Comparison of ENCODE assay signal across 1 cellular context in genomic region chr10:95278061-95278988, GRCh38.
TF ChIP-seq lines count a peak whose summit lies in the region.

No MANE protein-coding gene starts in this region.

TF ChIP-seq in HepG2, 621 proteins besides CTCF, POLR2A, EP300 and RAD21 (continued from another document):
- TF ChIP-seq PAXIP1 (CRISPR knock-in tag; conservative IDR thresholded peaks at IDR 0.05) (peak; percentile 87), POGZ (CRISPR knock-in tag; IDR thresholded peaks at IDR 0.05) (no peak), ZSCAN25 (CRISPR knock-in tag; IDR thresholded peaks at IDR 0.05) (no peak), FOXJ3 (CRISPR knock-in tag; IDR thresholded peaks at IDR 0.05; ENCODE audit: borderline replicate concordance) (peak; percentile 88), SOX13 (IDR thresholded peaks at IDR 0.05) (peak; percentile 98), SOX13 (CRISPR knock-in tag; conservative IDR thresholded peaks at IDR 0.05 in 1 of 2, IDR thresholded peaks at IDR 0.05 in 1 of 2) (peak in 1 of 2 experiments; percentile 99; a peak in 2 of 4 replicates), RFX1 (IDR thresholded peaks at IDR 0.05) (no peak), FOXO4 (CRISPR knock-in tag; conservative IDR thresholded peaks at IDR 0.05) (no peak), THAP11 (CRISPR knock-in tag; IDR thresholded peaks at IDR 0.05) (peak; percentile 74), ZNF484 (CRISPR knock-in tag; IDR thresholded peaks at IDR 0.05; ENCODE audit: borderline replicate concordance, low read depth) (no peak), ZEB1 (IDR thresholded peaks at IDR 0.05; ENCODE audit: insufficient replicate concordance, low read depth) (peak; percentile 71), ZNF468 (CRISPR knock-in tag; IDR thresholded peaks at IDR 0.05) (no peak), NCOA5 (CRISPR knock-in tag; IDR thresholded peaks at IDR 0.05) (no peak), ZNF839 (CRISPR knock-in tag; IDR thresholded peaks at IDR 0.05; ENCODE audit: borderline replicate concordance) (no peak), ZNF276 (CRISPR knock-in tag; IDR thresholded peaks at IDR 0.05; ENCODE audit: low read depth) (0 out of 2 replicates have a peak, but pooled peaks have one; percentile 44), HMG20B (CRISPR knock-in tag; conservative IDR thresholded peaks at IDR 0.05) (peak; percentile 87), CHD4 (IDR thresholded peaks at IDR 0.05; ENCODE audit: borderline replicate concordance, low read length) (peak; percentile 73; the same call in 1 of the 2 replicates), ZNF7 (CRISPR knock-in tag; IDR thresholded peaks at IDR 0.05) (no peak), MEF2D (CRISPR knock-in tag; IDR thresholded peaks at IDR 0.05) (no peak), NR2F6 (IDR thresholded peaks at IDR 0.05) (peak; percentile 87), NR2F6 (CRISPR knock-in tag; IDR thresholded peaks at IDR 0.05) (peak; percentile 86), ZNF383 (CRISPR knock-in tag; IDR thresholded peaks at IDR 0.05; ENCODE audit: borderline replicate concordance) (peak; percentile 78; the same call in 1 of the 2 replicates), HNF4A (CRISPR knock-in tag; IDR thresholded peaks at IDR 0.05) (peak; percentile 91)
- TF ChIP-seq, protein P1, sequence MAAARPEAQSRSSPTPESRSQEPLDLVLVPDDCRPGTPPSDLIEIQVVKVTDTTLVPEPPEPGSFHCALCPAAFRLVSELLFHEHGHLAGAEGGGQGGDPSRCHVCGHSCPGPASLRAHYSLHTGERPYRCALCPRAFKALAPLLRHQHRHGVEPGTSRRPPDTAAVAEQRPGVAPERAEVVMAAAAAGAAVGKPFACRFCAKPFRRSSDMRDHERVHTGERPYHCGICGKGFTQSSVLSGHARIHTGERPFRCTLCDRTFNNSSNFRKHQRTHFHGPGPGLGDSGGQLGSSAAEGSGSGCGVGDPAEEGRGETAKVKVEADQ (CRISPR knock-in tag; IDR thresholded peaks at IDR 0.05; ENCODE audit: borderline replicate concordance) = no peak
- TF ChIP-seq, protein P2, sequence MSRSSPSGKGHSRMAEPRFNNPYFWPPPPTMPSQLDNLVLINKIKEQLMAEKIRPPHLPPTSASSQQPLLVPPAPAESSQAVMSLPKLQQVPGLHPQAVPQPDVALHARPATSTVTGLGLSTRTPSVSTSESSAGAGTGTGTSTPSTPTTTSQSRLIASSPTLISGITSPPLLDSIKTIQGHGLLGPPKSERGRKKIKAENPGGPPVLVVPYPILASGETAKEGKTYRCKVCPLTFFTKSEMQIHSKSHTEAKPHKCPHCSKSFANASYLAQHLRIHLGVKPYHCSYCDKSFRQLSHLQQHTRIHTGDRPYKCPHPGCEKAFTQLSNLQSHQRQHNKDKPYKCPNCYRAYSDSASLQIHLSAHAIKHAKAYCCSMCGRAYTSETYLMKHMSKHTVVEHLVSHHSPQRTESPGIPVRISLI (CRISPR knock-in tag; IDR thresholded peaks at IDR 0.05; ENCODE audit: borderline replicate concordance) = peak; percentile 70; the same call in 1 of the 2 replicates
- TF ChIP-seq, protein P3, sequence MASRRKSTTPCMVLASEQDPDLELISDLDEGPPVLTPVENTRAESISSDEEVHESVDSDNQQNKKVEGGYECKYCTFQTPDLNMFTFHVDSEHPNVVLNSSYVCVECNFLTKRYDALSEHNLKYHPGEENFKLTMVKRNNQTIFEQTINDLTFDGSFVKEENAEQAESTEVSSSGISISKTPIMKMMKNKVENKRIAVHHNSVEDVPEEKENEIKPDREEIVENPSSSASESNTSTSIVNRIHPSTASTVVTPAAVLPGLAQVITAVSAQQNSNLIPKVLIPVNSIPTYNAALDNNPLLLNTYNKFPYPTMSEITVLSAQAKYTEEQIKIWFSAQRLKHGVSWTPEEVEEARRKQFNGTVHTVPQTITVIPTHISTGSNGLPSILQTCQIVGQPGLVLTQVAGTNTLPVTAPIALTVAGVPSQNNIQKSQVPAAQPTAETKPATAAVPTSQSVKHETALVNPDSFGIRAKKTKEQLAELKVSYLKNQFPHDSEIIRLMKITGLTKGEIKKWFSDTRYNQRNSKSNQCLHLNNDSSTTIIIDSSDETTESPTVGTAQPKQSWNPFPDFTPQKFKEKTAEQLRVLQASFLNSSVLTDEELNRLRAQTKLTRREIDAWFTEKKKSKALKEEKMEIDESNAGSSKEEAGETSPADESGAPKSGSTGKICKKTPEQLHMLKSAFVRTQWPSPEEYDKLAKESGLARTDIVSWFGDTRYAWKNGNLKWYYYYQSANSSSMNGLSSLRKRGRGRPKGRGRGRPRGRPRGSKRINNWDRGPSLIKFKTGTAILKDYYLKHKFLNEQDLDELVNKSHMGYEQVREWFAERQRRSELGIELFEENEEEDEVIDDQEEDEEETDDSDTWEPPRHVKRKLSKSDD (CRISPR knock-in tag; IDR thresholded peaks at IDR 0.05; ENCODE audit: low read depth) = peak; percentile 76; the same call in 1 of the 2 replicates
- TF ChIP-seq, protein P4, sequence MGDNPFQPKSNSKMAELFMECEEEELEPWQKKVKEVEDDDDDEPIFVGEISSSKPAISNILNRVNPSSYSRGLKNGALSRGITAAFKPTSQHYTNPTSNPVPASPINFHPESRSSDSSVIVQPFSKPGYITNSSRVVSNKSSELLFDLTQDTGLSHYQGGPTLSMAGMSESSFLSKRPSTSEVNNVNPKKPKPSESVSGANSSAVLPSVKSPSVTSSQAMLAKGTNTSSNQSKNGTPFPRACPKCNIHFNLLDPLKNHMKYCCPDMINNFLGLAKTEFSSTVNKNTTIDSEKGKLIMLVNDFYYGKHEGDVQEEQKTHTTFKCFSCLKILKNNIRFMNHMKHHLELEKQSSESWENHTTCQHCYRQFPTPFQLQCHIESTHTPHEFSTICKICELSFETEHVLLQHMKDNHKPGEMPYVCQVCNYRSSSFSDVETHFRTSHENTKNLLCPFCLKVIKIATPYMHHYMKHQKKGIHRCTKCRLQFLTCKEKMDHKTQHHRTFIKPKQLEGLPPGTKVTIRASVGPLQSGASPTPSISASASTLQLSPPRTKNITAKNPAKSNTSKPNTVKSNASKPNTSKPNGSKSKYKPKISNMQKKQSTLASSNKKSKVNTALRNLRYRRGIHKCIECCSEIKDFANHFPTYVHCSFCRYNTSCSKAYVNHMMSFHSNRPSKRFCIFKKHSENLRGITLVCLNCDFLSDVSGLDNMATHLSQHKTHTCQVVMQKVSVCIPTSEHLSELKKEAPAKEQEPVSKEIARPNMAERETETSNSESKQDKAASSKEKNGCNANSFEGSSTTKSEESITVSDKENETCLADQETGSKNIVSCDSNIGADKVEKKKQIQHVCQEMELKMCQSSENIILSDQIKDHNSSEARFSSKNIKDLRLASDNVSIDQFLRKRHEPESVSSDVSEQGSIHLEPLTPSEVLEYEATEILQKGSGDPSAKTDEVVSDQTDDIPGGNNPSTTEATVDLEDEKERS (CRISPR knock-in tag; IDR thresholded peaks at IDR 0.05) = no peak
- TF ChIP-seq, protein P5, sequence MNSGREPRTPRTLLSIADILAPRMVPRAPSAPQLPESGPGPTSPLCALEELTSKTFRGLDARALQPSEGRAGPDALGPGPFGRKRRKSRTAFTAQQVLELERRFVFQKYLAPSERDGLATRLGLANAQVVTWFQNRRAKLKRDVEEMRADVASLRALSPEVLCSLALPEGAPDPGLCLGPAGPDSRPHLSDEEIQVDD (CRISPR knock-in tag; IDR thresholded peaks at IDR 0.05; ENCODE audit: borderline replicate concordance) = no peak
